ENCODE assay signal across 16 cellular contexts in genomic region chr2:95258271-95258670, GRCh38. TPM values are rescaled to one million over a fixed set of nuclear protein-coding genes. Genes with fewer than 3 reads are reported as not detected.
DNase-seq lines count a peak whose midpoint lies in the region; ATAC-seq, FAIRE-seq and TF ChIP-seq lines count a peak whose summit lies in the region.
"Had no signal": no experiment of that assay in that cellular context is flagged by ENCODE, and none has a peak within 500 bp of the region (broad histone marks: within the 10 kb centered on the region; RNA-seq: fewer than 3 reads in every experiment).

No MANE protein-coding gene starts in this region.

- peak; percentile 65 for FAIRE-seq in urothelium cell line (lab: Jason Lieb, UNC)

- H3K27me3 ChIP-seq in SK-N-SH (ENCODE audit: insufficient read depth), result no peaks in the 10 kb centered on the region
- H3K27me3 ChIP-seq: BLaER1 had no signal

- no peak overlapping the region for H3K9ac ChIP-seq in SK-N-SH
- H3K9ac ChIP-seq: BLaER1 had no signal

- H3K9me3 Mint-ChIP-seq in endothelial cell (ENCODE audit: unreplicated experiment), result no peaks in the 10 kb centered on the region

- no peak overlapping the region for H2AFZ ChIP-seq in SK-N-SH (ENCODE audit: low read depth)

- H3K4me3 ChIP-seq in SK-N-SH (ENCODE audit: low read depth in 2 of 2, low read length in 1 of 2), result no peak overlapping the region
- H3K4me3 ChIP-seq: BLaER1 had no signal

- 0% methylated on average over 2 of the region's 2 CpGs for WGBS in SK-N-SH (ENCODE audit: low lambda C conversion rate)

- no peak for TF ChIP-seq RAD21 in SK-N-SH (IDR thresholded peaks at IDR 0.05; ENCODE audit: low read length)

- no peak overlapping the region for H3K27ac Mint-ChIP-seq in endothelial cell (ENCODE audit: unreplicated experiment)
- H3K27ac Mint-ChIP-seq: CD4-positive, CD25-positive, alpha-beta regulatory T cell had no signal

- no peaks in the 10 kb centered on the region for H3K9me3 ChIP-seq in SK-N-SH

- peaks cover 7% of the 10 kb centered on the region for H3K27me3 Mint-ChIP-seq in endothelial cell (ENCODE audit: unreplicated experiment)

- no peak overlapping the region for H3K27ac ChIP-seq in SK-N-SH (ENCODE audit: low read depth in 2 of 2, low read length in 1 of 2)
- H3K27ac ChIP-seq: 22Rv1, BLaER1, HL-60 had no signal

- peak overlapping the region; percentile 56 for H3K4me3 Mint-ChIP-seq in endothelial cell (ENCODE audit: unreplicated experiment)
- H3K4me3 Mint-ChIP-seq: CD4-positive, CD25-positive, alpha-beta regulatory T cell had no signal

- POLR2A ChIA-PET in SK-N-SH (lab: Yijun Ruan, JAX), result no interaction called here

- CTCF ChIA-PET in SK-N-SH (lab: Yijun Ruan, JAX), result no interaction called here

- H3F3A ChIP-seq in SK-N-SH (replicated peaks; ENCODE audit: insufficient read depth), result no peaks in the 10 kb centered on the region

- H3K4me1 ChIP-seq in SK-N-SH (ENCODE audit: control insufficient read depth in 1 of 2, insufficient read depth in 2 of 2, low read depth in 1 of 2, low read length in 1 of 2), result no peaks in the 10 kb centered on the region
- H3K4me1 ChIP-seq: BLaER1 had no signal

- H3K4me2 ChIP-seq in SK-N-SH, result no peak overlapping the region
- H3K4me2 ChIP-seq: BLaER1 had no signal

- H3K36me3 ChIP-seq in SK-N-SH (replicated peaks in 1 of 2; ENCODE audit: control insufficient read depth in 1 of 2, insufficient read depth in 2 of 2, low read length in 1 of 2), result no peaks in the 10 kb centered on the region
- H3K36me3 ChIP-seq: BLaER1 had no signal

- no peaks in the 10 kb centered on the region for H4K20me1 ChIP-seq in SK-N-SH (ENCODE audit: insufficient read depth)
- H4K20me1 ChIP-seq: BLaER1 had no signal

- no peak for TF ChIP-seq CTCF in SK-N-SH (IDR thresholded peaks at IDR 0.05)
- TF ChIP-seq CTCF in endothelial cell (IDR thresholded peaks at IDR 0.05; ENCODE audit: unreplicated experiment), result no peak

- no peak for TF ChIP-seq EP300 in SK-N-SH (IDR thresholded peaks at IDR 0.05; ENCODE audit: borderline replicate concordance in 1 of 2, low read depth in 1 of 2, low read length in 1 of 2)

- peaks cover 10% of the 10 kb centered on the region for H3K4me1 Mint-ChIP-seq in endothelial cell (ENCODE audit: unreplicated experiment)
- H3K4me1 Mint-ChIP-seq: CD4-positive, CD25-positive, alpha-beta regulatory T cell had no signal

- no peaks in the 10 kb centered on the region for H3K9me2 ChIP-seq in SK-N-SH

- no peak for ATAC-seq in SK-N-SH treated with all-trans-retinoic acid at 6 μM for 48 hours

- peaks cover 14% of the 10 kb centered on the region for H3K36me3 Mint-ChIP-seq in endothelial cell (ENCODE audit: low read depth, unreplicated experiment)

- DNase-seq in SK-N-SH, result peak; percentile 4
- no peak for DNase-seq in endothelial cell (ENCODE audit: low spot score)
- DNase-seq in fibroblast of the conjunctiva (ENCODE audit: low read depth), result peak; percentile 18
- no peak for DNase-seq in urothelium cell line (ENCODE audit: low spot score)
- DNase-seq in C1 segment of cervical spinal cord (lab: John Stamatoyannopoulos, UW), result no peak
- DNase-seq in iPS-NIHi11 (ENCODE audit: low spot score), result no peak
- no peak for DNase-seq in HuH-7 (ENCODE audit: low spot score)
- DNase-seq: AML-193; CD4-positive, CD25-positive, alpha-beta regulatory T cell; DMS53; GF-D8; HCEC 1CT had no signal

- H3K79me2 ChIP-seq in SK-N-SH (ENCODE audit: insufficient read depth), result no peaks in the 10 kb centered on the region

TF ChIP-seq in SK-N-SH, 30 proteins besides CTCF, POLR2A, EP300 and RAD21:
- TF ChIP-seq USF2 (IDR thresholded peaks at IDR 0.05; ENCODE audit: borderline replicate concordance, low read depth, low read length) (no peak), GATA2 (CRISPR knock-in tag; IDR thresholded peaks at IDR 0.05) (no peak), RFX5 (IDR thresholded peaks at IDR 0.05; ENCODE audit: low read length) (no peak), JUND (IDR thresholded peaks at IDR 0.05) (no peak)

TF ChIP-seq in SK-N-SH treated with all-trans-retinoic acid at 6 μM for 48 hours, 23 proteins besides CTCF, POLR2A, EP300 and RAD21 (continues in another document):
- no peak for TF ChIP-seq TSHZ2 (CRISPR knock-in tag; IDR thresholded peaks at IDR 0.05)
- no peak for TF ChIP-seq OSR1 (CRISPR knock-in tag; IDR thresholded peaks at IDR 0.05)
- no peak for TF ChIP-seq ZC3H10 (CRISPR knock-in tag; IDR thresholded peaks at IDR 0.05)
- TF ChIP-seq ISL1 (CRISPR knock-in tag; IDR thresholded peaks at IDR 0.05), result no peak
- TF ChIP-seq BACH2 (CRISPR knock-in tag; IDR thresholded peaks at IDR 0.05; ENCODE audit: borderline replicate concordance), result no peak
- TF ChIP-seq ARNTL (CRISPR knock-in tag; IDR thresholded peaks at IDR 0.05; ENCODE audit: borderline replicate concordance, low read depth), result no peak
- TF ChIP-seq, protein P1, sequence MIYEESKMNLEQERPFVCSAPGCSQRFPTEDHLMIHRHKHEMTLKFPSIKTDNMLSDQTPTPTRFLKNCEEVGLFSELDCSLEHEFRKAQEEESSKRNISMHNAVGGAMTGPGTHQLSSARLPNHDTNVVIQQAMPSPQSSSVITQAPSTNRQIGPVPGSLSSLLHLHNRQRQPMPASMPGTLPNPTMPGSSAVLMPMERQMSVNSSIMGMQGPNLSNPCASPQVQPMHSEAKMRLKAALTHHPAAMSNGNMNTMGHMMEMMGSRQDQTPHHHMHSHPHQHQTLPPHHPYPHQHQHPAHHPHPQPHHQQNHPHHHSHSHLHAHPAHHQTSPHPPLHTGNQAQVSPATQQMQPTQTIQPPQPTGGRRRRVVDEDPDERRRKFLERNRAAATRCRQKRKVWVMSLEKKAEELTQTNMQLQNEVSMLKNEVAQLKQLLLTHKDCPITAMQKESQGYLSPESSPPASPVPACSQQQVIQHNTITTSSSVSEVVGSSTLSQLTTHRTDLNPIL (CRISPR knock-in tag; IDR thresholded peaks at IDR 0.05; ENCODE audit: low read depth), result no peak
- no peak for TF ChIP-seq ZNF8 (CRISPR knock-in tag; IDR thresholded peaks at IDR 0.05)
- TF ChIP-seq PATZ1 (CRISPR knock-in tag; IDR thresholded peaks at IDR 0.05; ENCODE audit: borderline replicate concordance), result no peak
- TF ChIP-seq ZNF565 (CRISPR knock-in tag; conservative IDR thresholded peaks at IDR 0.05; ENCODE audit: low read depth), result no peak
- TF ChIP-seq ESRRG (CRISPR knock-in tag; IDR thresholded peaks at IDR 0.05), result no peak
- no peak for TF ChIP-seq TOX (CRISPR knock-in tag; IDR thresholded peaks at IDR 0.05; ENCODE audit: borderline replicate concordance)
- TF ChIP-seq ZFP30 (CRISPR knock-in tag; IDR thresholded peaks at IDR 0.05), result no peak
- TF ChIP-seq GLIS3 (CRISPR knock-in tag; IDR thresholded peaks at IDR 0.05), result no peak
- no peak for TF ChIP-seq ZNF70 (CRISPR knock-in tag; IDR thresholded peaks at IDR 0.05)
- no peak for TF ChIP-seq CSDC2 (CRISPR knock-in tag; IDR thresholded peaks at IDR 0.05)
- no peak for TF ChIP-seq TCF4 (CRISPR knock-in tag; IDR thresholded peaks at IDR 0.05; ENCODE audit: borderline replicate concordance)

RNA-seq across cellular contexts. Expression of gene PROM2, which starts 16.0 kb away (rescaled TPM):
- 0.38 and 0.49 TPM in 2 replicates for polyA plus RNA-seq in SK-N-SH (2012; rRNA removed)
- polyA plus RNA-seq in SK-N-SH (2012; cell fraction: cytosol; rRNA removed), result 0.10 and 0.16 TPM in 2 replicates
- 5.8 and 7.1 TPM in 2 replicates for polyA plus RNA-seq in SK-N-SH (2012; cell fraction: nucleus; rRNA removed)
- total RNA-seq in endothelial cell (ENCODE audit: unreplicated experiment), result 0.62 TPM
- polyA plus RNA-seq: CD4-positive, CD25-positive, alpha-beta regulatory T cell had no signal

RNA-seq across cellular contexts. Expression of gene KCNIP3, which starts 38.9 kb away (rescaled TPM):
- 0.97 and 1.6 TPM in 2 replicates for polyA plus RNA-seq in SK-N-SH (2012; rRNA removed)
- polyA plus RNA-seq in SK-N-SH (2012; cell fraction: cytosol; rRNA removed), result 0.55 and 0.98 TPM in 2 replicates
- 2.3 and 2.5 TPM in 2 replicates for polyA plus RNA-seq in SK-N-SH (2012; cell fraction: nucleus; rRNA removed)
- 0.26 TPM for total RNA-seq in endothelial cell (ENCODE audit: unreplicated experiment)
- total RNA-seq: CD4-positive, CD25-positive, alpha-beta regulatory T cell had no signal
- polyA plus RNA-seq: CD4-positive, CD25-positive, alpha-beta regulatory T cell had no signal

RNA-seq across cellular contexts. Expression of gene ZNF892, which starts 51.0 kb away (rescaled TPM):
- 1.4 TPM in 2 replicates for polyA plus RNA-seq in SK-N-SH (2012; rRNA removed)
- polyA plus RNA-seq in SK-N-SH (2012; cell fraction: cytosol; rRNA removed), result 0.75 and 0.76 TPM in 2 replicates
- polyA plus RNA-seq in SK-N-SH (2012; cell fraction: nucleus; rRNA removed), result 0.91 and 1.00 TPM in 2 replicates
- 11.2 TPM for total RNA-seq in endothelial cell (ENCODE audit: unreplicated experiment)

Comparison
In these comparisons a context has a peak if more than half of its experiments do, and no peak if none do; other contexts are left out.
1. DNase-seq: peak in SK-N-SH (single experiment) and fibroblast of the conjunctiva (single experiment); none in endothelial cell (single experiment), urothelium cell line (single experiment), C1 segment of cervical spinal cord (0 of 14), iPS-NIHi11 (single experiment) and HuH-7 (single experiment).